1 cellular context compared by ENCODE assay signal in the genomic region with DNA sequence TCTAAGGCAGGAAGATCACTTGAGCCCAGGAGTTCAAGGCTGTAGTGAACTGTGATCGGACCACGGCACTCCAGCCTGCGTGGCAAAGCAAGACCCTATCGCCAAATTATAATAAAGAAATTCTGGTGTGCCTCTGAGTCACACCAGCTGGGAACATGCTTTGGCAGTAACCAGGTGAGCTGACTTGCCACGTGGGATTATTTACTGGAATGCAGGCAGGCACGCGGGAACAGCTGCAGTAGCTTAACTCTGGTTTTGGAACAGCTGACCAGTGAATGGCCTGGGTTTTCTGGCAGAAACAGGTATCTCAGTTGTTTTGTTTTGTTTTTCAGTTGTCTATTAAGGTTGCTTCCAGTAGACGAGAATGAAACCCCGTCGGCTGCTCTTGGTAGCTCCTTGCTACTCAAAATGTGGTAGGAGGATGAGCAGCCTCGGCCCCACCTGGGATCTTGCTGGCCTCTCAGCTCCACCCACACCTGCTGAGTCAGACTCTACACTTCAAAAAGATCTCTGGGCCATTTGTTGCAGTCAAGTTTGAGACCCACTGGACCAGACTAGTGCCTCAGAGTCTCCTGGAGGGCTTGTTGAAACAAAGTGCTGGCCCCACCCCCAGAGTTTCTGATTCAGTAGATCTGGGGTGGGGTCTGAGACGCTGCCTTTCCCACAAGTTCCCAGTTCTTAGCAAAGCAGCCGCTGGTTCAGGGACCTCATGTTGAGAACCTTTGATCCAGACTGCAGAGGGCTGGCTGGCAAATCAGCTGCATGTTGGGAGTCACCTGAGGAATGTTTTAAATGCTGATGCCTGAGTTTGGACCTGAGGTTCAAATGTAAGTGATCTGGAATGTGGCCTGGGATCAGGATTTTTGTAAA.
TF ChIP-seq lines count a peak whose summit lies in the region.

No MANE protein-coding gene starts in this region.

TF ChIP-seq in Ishikawa, 13 proteins besides CTCF, POLR2A, EP300 and RAD21 (continued from another document):
- no peak for TF ChIP-seq REST (IDR thresholded peaks at IDR 0.05; ENCODE audit: low read depth)
- TF ChIP-seq, protein P1, sequence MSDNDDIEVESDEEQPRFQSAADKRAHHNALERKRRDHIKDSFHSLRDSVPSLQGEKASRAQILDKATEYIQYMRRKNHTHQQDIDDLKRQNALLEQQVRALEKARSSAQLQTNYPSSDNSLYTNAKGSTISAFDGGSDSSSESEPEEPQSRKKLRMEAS (IDR thresholded peaks at IDR 0.05): peak; percentile 94
- TF ChIP-seq TAF1 (IDR thresholded peaks at IDR 0.05; ENCODE audit: low read depth): no peak
